Comparison of ENCODE assay signal across 11 cellular contexts in the genomic region with DNA sequence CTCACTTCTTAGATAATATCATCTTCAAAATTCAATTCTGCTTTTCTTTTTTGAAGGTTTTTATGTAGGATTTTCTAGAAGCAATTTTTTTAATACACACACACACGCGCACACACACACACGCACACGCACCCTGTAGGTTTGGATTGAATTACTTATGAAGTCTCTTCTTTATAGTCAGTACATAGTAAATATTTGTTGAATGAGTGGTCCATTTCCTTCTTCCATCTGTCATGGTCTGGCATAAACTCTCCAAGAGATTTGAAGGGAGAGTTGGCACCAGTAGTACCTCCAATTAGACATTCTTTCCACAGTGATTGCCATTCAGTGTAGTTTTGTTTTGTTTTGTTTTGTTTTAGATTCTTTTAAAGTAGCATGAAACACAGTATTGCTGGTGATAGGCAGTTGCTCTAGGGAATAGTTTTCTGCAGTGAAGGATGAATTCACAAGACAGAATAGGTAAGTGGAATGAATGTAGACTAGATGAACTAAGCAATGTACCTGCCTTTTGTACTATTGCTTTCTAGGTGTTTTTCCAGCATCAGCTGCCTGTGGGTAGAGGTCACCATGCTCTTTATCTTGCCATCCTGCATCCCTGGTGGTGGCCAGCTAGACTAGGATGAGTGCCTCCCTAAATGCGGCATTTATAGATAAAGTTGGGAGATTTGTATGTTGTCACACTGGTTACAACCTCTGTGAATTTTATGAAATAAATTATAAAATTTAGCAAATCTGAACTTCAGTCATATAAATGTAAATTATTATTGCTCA. TPM values are rescaled to one million over a fixed set of nuclear protein-coding genes. Genes with fewer than 3 reads are reported as not detected.
A peak's percentile ranks its signal among the peaks of the same experiment; 100 is the strongest.
DNase-seq lines count a peak whose midpoint lies in the region; ATAC-seq and TF ChIP-seq lines count a peak whose summit lies in the region.
"Had no signal": no experiment of that assay in that cellular context is flagged by ENCODE, and none has a peak within 500 bp of the region (broad histone marks: within the 10 kb centered on the region; RNA-seq: fewer than 3 reads in every experiment).

No MANE protein-coding gene starts in this region.

- H3K27me3 Mint-ChIP-seq in progenitor cell of endocrine pancreas: no peaks in the 10 kb centered on the region
- no peaks in the 10 kb centered on the region for H3K27me3 Mint-ChIP-seq in activated CD4-positive, alpha-beta T cell treated with anti-CD3 and anti-CD28 coated beads, Interleukin-2, amount 10 ng/mL, durations not matched to agents 24 days and 14 days
- peaks cover 2% of the 10 kb centered on the region for H3K27me3 Mint-ChIP-seq in GM23338 (ENCODE audit: insufficient read depth, low read depth, poor library complexity)

- H3K27me3 ChIP-seq in GM23338 (ENCODE audit: insufficient read depth): no peaks in the 10 kb centered on the region
- H3K27me3 ChIP-seq: esophagus squamous epithelium had no signal

- ATAC-seq in HG02571 (IDR thresholded peaks at IDR 0.05; ENCODE audit: unreplicated experiment) (no peak), GM21619 (IDR thresholded peaks at IDR 0.05; ENCODE audit: unreplicated experiment) (no peak), GM23338 (no peak)

- peaks cover 62% of the 10 kb centered on the region for H3K79me2 ChIP-seq in GM23338 (replicated peaks; ENCODE audit: insufficient read depth)

- H3K9me3 Mint-ChIP-seq in progenitor cell of endocrine pancreas (ENCODE audit: low read depth) (peaks cover 10% of the 10 kb centered on the region), GM23338 (peaks cover 8% of the 10 kb centered on the region)
- H3K9me3 Mint-ChIP-seq in activated CD4-positive, alpha-beta T cell treated with anti-CD3 and anti-CD28 coated beads, Interleukin-2, amount 10 ng/mL, durations not matched to agents 24 days and 14 days: no peaks in the 10 kb centered on the region

- intact Hi-C loops in activated CD4-positive, alpha-beta T cell treated with anti-CD3 and anti-CD28 coated beads, Interleukin-2, amount 10 ng/mL, durations not matched to agents 24 days and 14 days (cut with micrococcal nuclease): no loop called here

- no peaks in the 10 kb centered on the region for H3F3A ChIP-seq in GM23338 (replicated peaks; ENCODE audit: low read depth)

- H3K4me3 ChIP-seq in GM23338: no peak overlapping the region
- H3K4me3 ChIP-seq: esophagus squamous epithelium had no signal

- H3K4me1 Mint-ChIP-seq in progenitor cell of endocrine pancreas (ENCODE audit: low read depth) (peaks cover 33% of the 10 kb centered on the region), GM23338 (peaks cover 18% of the 10 kb centered on the region; the same call in 2 of the 3 replicates)
- no peaks in the 10 kb centered on the region for H3K4me1 Mint-ChIP-seq in activated CD4-positive, alpha-beta T cell treated with anti-CD3 and anti-CD28 coated beads, Interleukin-2, amount 10 ng/mL, durations not matched to agents 24 days and 14 days

- peaks cover 9% of the 10 kb centered on the region for H3K36me3 ChIP-seq in GM23338 (ENCODE audit: insufficient read depth)

- DNase-seq in EL: peak; percentile 79
- DNase-seq in NCI-H446 (lab: John Stamatoyannopoulos, UW): peak; percentile 59 to 83
- DNase-seq in dermis blood vessel endothelial cell: peak; percentile 77
- DNase-seq in progenitor cell of endocrine pancreas (ENCODE audit: low spot score, unreplicated experiment): no peak
- no peak for DNase-seq in activated CD4-positive, alpha-beta T cell treated with anti-CD3 and anti-CD28 coated beads, Interleukin-2, amount 10 ng/mL, durations not matched to agents 24 days and 14 days
- DNase-seq in GM23338 (ENCODE audit: low spot score): no peak
- DNase-seq: activated naive CD4-positive, alpha-beta T cell treated with anti-CD3 and anti-CD28 coated beads for 36 hours; esophagus squamous epithelium; OCI-M1 had no signal

- H3K4me3 Mint-ChIP-seq in progenitor cell of endocrine pancreas (ENCODE audit: low read depth) (no peak overlapping the region), GM23338 (no peak overlapping the region)
- H3K4me3 Mint-ChIP-seq in activated CD4-positive, alpha-beta T cell treated with anti-CD3 and anti-CD28 coated beads, Interleukin-2, amount 10 ng/mL, durations not matched to agents 24 days and 14 days: no peak overlapping the region
- H3K4me3 Mint-ChIP-seq: activated naive CD4-positive, alpha-beta T cell treated with anti-CD3 and anti-CD28 coated beads for 36 hours had no signal

- no peaks in the 10 kb centered on the region for H4K20me1 ChIP-seq in GM23338 (replicated peaks; ENCODE audit: insufficient read depth)

- TF ChIP-seq CTCF in progenitor cell of endocrine pancreas (IDR thresholded peaks at IDR 0.05; ENCODE audit: unreplicated experiment): no peak
- no peak for TF ChIP-seq CTCF in GM23338 (conservative IDR thresholded peaks at IDR 0.05; ENCODE audit: low read depth in 2 of 2)

- no peak overlapping the region for H3K4me2 ChIP-seq in GM23338

- H3K36me3 Mint-ChIP-seq in progenitor cell of endocrine pancreas (ENCODE audit: insufficient read depth) (peaks cover 10% of the 10 kb centered on the region), GM23338 (ENCODE audit: low read depth) (peaks cover 15% of the 10 kb centered on the region)
- H3K36me3 Mint-ChIP-seq in activated CD4-positive, alpha-beta T cell treated with anti-CD3 and anti-CD28 coated beads, Interleukin-2, amount 10 ng/mL, durations not matched to agents 24 days and 14 days (ENCODE audit: low read depth): no peaks in the 10 kb centered on the region

- peaks cover 23% of the 10 kb centered on the region for H3K4me1 ChIP-seq in GM23338 (ENCODE audit: insufficient read depth)

- H3K9me2 ChIP-seq in GM23338 (ENCODE audit: insufficient read depth): no peaks in the 10 kb centered on the region

- H3K27ac Mint-ChIP-seq in progenitor cell of endocrine pancreas (peak overlapping the region; percentile 82), GM23338 (no peak overlapping the region)
- no peak overlapping the region for H3K27ac Mint-ChIP-seq in activated CD4-positive, alpha-beta T cell treated with anti-CD3 and anti-CD28 coated beads, Interleukin-2, amount 10 ng/mL, durations not matched to agents 24 days and 14 days
- H3K27ac Mint-ChIP-seq: activated naive CD4-positive, alpha-beta T cell treated with anti-CD3 and anti-CD28 coated beads for 36 hours had no signal

- H2AFZ ChIP-seq in GM23338: no peak overlapping the region

- no peak overlapping the region for H3K27ac ChIP-seq in GM23338 (ENCODE audit: low read depth)
- H3K27ac ChIP-seq: esophagus squamous epithelium had no signal

TF ChIP-seq in GM23338, 12 proteins besides CTCF, POLR2A, EP300 and RAD21 (continues in another document):
- TF ChIP-seq, protein P1, sequence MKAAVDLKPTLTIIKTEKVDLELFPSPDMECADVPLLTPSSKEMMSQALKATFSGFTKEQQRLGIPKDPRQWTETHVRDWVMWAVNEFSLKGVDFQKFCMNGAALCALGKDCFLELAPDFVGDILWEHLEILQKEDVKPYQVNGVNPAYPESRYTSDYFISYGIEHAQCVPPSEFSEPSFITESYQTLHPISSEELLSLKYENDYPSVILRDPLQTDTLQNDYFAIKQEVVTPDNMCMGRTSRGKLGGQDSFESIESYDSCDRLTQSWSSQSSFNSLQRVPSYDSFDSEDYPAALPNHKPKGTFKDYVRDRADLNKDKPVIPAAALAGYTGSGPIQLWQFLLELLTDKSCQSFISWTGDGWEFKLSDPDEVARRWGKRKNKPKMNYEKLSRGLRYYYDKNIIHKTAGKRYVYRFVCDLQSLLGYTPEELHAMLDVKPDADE (IDR thresholded peaks at IDR 0.05): no peak
- TF ChIP-seq POLR2AphosphoS5 (IDR thresholded peaks at IDR 0.05; ENCODE audit: low read depth) (no peak), ZNF331 (CRISPR knock-in tag; IDR thresholded peaks at IDR 0.05; ENCODE audit: low read depth) (no peak)

RNA-seq across cellular contexts. Expression of a gene that starts 20.5 kb away (rescaled TPM):
- total RNA-seq in dermis blood vessel endothelial cell (112 and 113 TPM in 2 replicates), progenitor cell of endocrine pancreas (66.1 and 67.9 TPM in 2 replicates)
- total RNA-seq in activated CD4-positive, alpha-beta T cell treated with anti-CD3 and anti-CD28 coated beads, Interleukin-2, amount 10 ng/mL, durations not matched to agents 24 days and 14 days: 16.5 and 17.8 TPM in 2 replicates
- total RNA-seq in GM23338 (2014; rRNA removed; shearing (Covaris generic)): 53.0 and 79.2 TPM in 2 replicates
- polyA plus RNA-seq in GM23338 (2016; fragmentation: Nextera tagmentation; extraction: Ambion mirVana): 45.2 and 49.1 TPM in 2 replicates

Comparison
In these comparisons a context has a peak if more than half of its experiments do, and no peak if none do; other contexts are left out.
1. DNase-seq: peak in EL (single experiment), NCI-H446 (2 of 2) and dermis blood vessel endothelial cell (single experiment); none in progenitor cell of endocrine pancreas (single experiment), activated CD4-positive, alpha-beta T cell treated with anti-CD3 and anti-CD28 coated beads, Interleukin-2, amount 10 ng/mL, durations not matched to agents 24 days and 14 days (single experiment) and GM23338 (single experiment).